Comparison of ENCODE assay signal across 8 cellular contexts in genomic region chr3:182793663-182794454, GRCh38. TPM values are rescaled to one million over a fixed set of nuclear protein-coding genes. Genes with fewer than 3 reads are reported as not detected.
DNase-seq lines count a peak whose midpoint lies in the region; ATAC-seq and TF ChIP-seq lines count a peak whose summit lies in the region.

No MANE protein-coding gene starts in this region.

- H4K20me1 ChIP-seq in DOHH2 (ENCODE audit: control insufficient read depth, insufficient read depth, low read depth, low read length) (no peaks in the 10 kb centered on the region), hepatocyte (ENCODE audit: insufficient read depth, poor library complexity, severe bottlenecking) (peaks cover 17% of the 10 kb centered on the region)

- TF ChIP-seq POLR2A in sigmoid colon (IDR thresholded peaks at IDR 0.05) = no peak

- H3F3A ChIP-seq in DOHH2 (ENCODE audit: control insufficient read depth, insufficient read depth) = peaks cover 17% of the 10 kb centered on the region

- H3K4me2 ChIP-seq in DOHH2 (ENCODE audit: low read length) (peak overlapping the region; percentile 66), hepatocyte (peak overlapping the region; percentile 90)

- H3K4me3 ChIP-seq in DOHH2 (ENCODE audit: low read length) (peak overlapping the region; percentile 96), HUES48 (ENCODE audit: low read depth, low read length) (peak overlapping the region; percentile 89), hepatocyte (peak overlapping the region; percentile 97), sigmoid colon (peak overlapping the region; percentile 68 to 98 (median 90))

- H3K9me3 ChIP-seq in DOHH2 (ENCODE audit: control insufficient read depth, insufficient read depth, low read length) = no peaks in the 10 kb centered on the region
- H3K9me3 ChIP-seq in HUES48 (ENCODE audit: control insufficient read depth, insufficient read depth, low read length) = no peaks in the 10 kb centered on the region
- no peaks in the 10 kb centered on the region for H3K9me3 ChIP-seq in hepatocyte (ENCODE audit: low read depth)
- no peaks in the 10 kb centered on the region for H3K9me3 ChIP-seq in sigmoid colon

- intact Hi-C loops in sigmoid colon (cut with DNase I) = loop anchor here (1.0 kb wide), 1 partner anchor 186 kb away; the partner anchor contains the start of gene DCUN1D1

- H3K27ac ChIP-seq in DOHH2 (ENCODE audit: low read depth, low read length) = peak overlapping the region; percentile 72
- H3K27ac ChIP-seq in HUES48 (ENCODE audit: low read depth, low read length) = peak overlapping the region; percentile 57
- H3K27ac ChIP-seq in hepatocyte = peak overlapping the region; percentile 99
- peak overlapping the region; percentile 90 to 97 (median 96) for H3K27ac ChIP-seq in sigmoid colon

- TF ChIP-seq EP300 in sigmoid colon (IDR thresholded peaks at IDR 0.05) = no peak

- H3K27me3 ChIP-seq in DOHH2 (ENCODE audit: control insufficient read depth, low read length) = no peaks in the 10 kb centered on the region
- H3K27me3 ChIP-seq in HUES48 (ENCODE audit: control insufficient read depth, insufficient read depth, low read length) = peaks cover 20% of the 10 kb centered on the region
- peaks cover 3% of the 10 kb centered on the region for H3K27me3 ChIP-seq in hepatocyte
- H3K27me3 ChIP-seq in sigmoid colon = no peaks in the 10 kb centered on the region

- peaks cover 32% of the 10 kb centered on the region for H3K4me1 ChIP-seq in DOHH2 (ENCODE audit: control insufficient read depth, low read length)
- peaks cover 12% of the 10 kb centered on the region; the same call in 1 of the 2 replicates for H3K4me1 ChIP-seq in HUES48 (ENCODE audit: control insufficient read depth, insufficient read depth, low read length)
- peaks cover 10% of the 10 kb centered on the region for H3K4me1 ChIP-seq in hepatocyte (ENCODE audit: insufficient read depth)
- peaks cover 0 to 33% (median 21%) of the 10 kb centered on the region in 4 donors for H3K4me1 ChIP-seq in sigmoid colon

- H3K36me3 ChIP-seq in DOHH2 (ENCODE audit: control insufficient read depth, low read length) = peaks cover 5% of the 10 kb centered on the region; the same call in 1 of the 2 replicates
- no peaks in the 10 kb centered on the region for H3K36me3 ChIP-seq in HUES48 (ENCODE audit: control insufficient read depth, insufficient read depth, low read length)
- no peaks in the 10 kb centered on the region for H3K36me3 ChIP-seq in hepatocyte (replicated peaks; ENCODE audit: insufficient read depth, low read depth)
- no peaks in the 10 kb centered on the region for H3K36me3 ChIP-seq in sigmoid colon

- H3K9me2 ChIP-seq in DOHH2 (replicated peaks; ENCODE audit: control insufficient read depth, low read length) (no peaks in the 10 kb centered on the region), hepatocyte (replicated peaks; ENCODE audit: insufficient read depth) (no peaks in the 10 kb centered on the region)

- DNase-seq in SW 1271 (lab: John Stamatoyannopoulos, UW) (peak; percentile 21 to 49), anterior cingulate cortex (lab: John Stamatoyannopoulos, UW) (peak in 46 of 58 donors; percentile 5 to 77 (median 33)), hepatocyte (ENCODE audit: low spot score) (peak; percentile 77), sigmoid colon (peak; percentile 74), NCI-H226 (no peak)

- WGBS in hepatocyte (ENCODE audit: low lambda C conversion rate, missing lambda C conversion rate) = 2% methylated on average over 53 of the region's 86 CpGs
- 1% methylated on average over 86 of the region's 86 CpGs for WGBS in sigmoid colon, 2 donors

- ATAC-seq in GM21423 (IDR thresholded peaks at IDR 0.05; ENCODE audit: unreplicated experiment) = peak; percentile 24

- H3K9ac ChIP-seq in HUES48 (ENCODE audit: low read depth, low read length) = peak overlapping the region; percentile 59

- H3K79me2 ChIP-seq in DOHH2 (ENCODE audit: control insufficient read depth, low read length) = peaks cover 55% of the 10 kb centered on the region
- H3K79me2 ChIP-seq in hepatocyte = peaks cover 50% of the 10 kb centered on the region

- no peak for TF ChIP-seq CTCF in DOHH2 (IDR thresholded peaks at IDR 0.05; ENCODE audit: low read depth, low read length, poor library complexity, severe bottlenecking)
- TF ChIP-seq CTCF in hepatocyte (IDR thresholded peaks at IDR 0.05; ENCODE audit: poor library complexity) = no peak
- TF ChIP-seq CTCF in sigmoid colon (IDR thresholded peaks at IDR 0.05) = no peak

- H2AFZ ChIP-seq in hepatocyte = peak overlapping the region; percentile 43

RNA-seq across cellular contexts. Expression of gene ATP11B, which starts 0.6 kb away (rescaled TPM):
- total RNA-seq in hepatocyte (57.2 and 60.5 TPM in 2 replicates), sigmoid colon (10 to 100 TPM; 41.8 to 69.9 (median 47.7) TPM)
- polyA plus RNA-seq in hepatocyte (16.3 and 19.8 TPM in 2 replicates), sigmoid colon (10 to 100 TPM in 1 of 3 donors, 1 to 10 TPM in 2; 6.7 to 21.9 (median 7.2) TPM)
